In the genomic region with DNA sequence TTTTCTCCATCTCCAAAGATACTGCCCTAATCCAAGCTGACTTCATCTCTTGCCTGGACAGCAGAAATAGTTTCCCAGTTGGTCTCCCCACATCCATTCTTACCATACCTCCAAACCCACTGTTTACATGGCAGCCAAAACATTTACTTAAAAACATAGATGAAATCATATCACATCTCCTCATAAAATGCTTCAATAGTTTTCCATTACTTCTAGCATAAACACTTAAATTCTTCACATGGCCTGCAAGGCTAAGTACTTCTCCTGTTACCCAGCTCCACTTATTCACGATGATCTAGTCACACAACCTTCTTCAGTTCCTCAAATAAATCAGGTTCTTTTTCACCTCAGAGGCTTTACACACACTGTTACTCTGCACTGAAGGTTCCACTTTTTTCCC, we compare ENCODE assay signal across 14 cellular contexts.
DNase-seq lines count a peak whose midpoint lies in the region; ATAC-seq and TF ChIP-seq lines count a peak whose summit lies in the region.
"Had no signal": no experiment of that assay in that cellular context is flagged by ENCODE, and none has a peak within 500 bp of the region (broad histone marks: within the 10 kb centered on the region; RNA-seq: fewer than 3 reads in every experiment).

No MANE protein-coding gene starts in this region.

- H3K4me1 ChIP-seq in H9 (ENCODE audit: insufficient read depth, low read length) = no peaks in the 10 kb centered on the region
- H3K4me1 ChIP-seq: Peyer's patch had no signal

- H3K14ac ChIP-seq in H9 (ENCODE audit: insufficient read depth, low read length) = no peak overlapping the region

- H3K4me3 ChIP-seq in MG63 = no peak overlapping the region
- H3K4me3 ChIP-seq: BLaER1, Peyer's patch had no signal

- peak; percentile 33 for ATAC-seq in GM18867 (IDR thresholded peaks at IDR 0.05; ENCODE audit: unreplicated experiment)

- no peaks in the 10 kb centered on the region for H4K20me1 ChIP-seq in H9 (ENCODE audit: control insufficient read depth, insufficient read depth, insufficient read length)
- H4K20me1 ChIP-seq: BLaER1 had no signal

- no peak overlapping the region for H3K4ac ChIP-seq in H9 (ENCODE audit: low read depth, low read length)

- H3K18ac ChIP-seq in H9 (ENCODE audit: insufficient read length, low read depth, low read length) = no peak overlapping the region

- TF ChIP-seq CTCF in H9 (conservative IDR thresholded peaks at IDR 0.05) (no peak), RWPE1 (conservative IDR thresholded peaks at IDR 0.05; ENCODE audit: low read depth) (no peak)

- WGBS in H9 (ENCODE audit: extremely low coverage, insufficient read length, low lambda C conversion rate) = no CpG with 5 or more reads among the region's 1 CpG

- CTCF ChIA-PET in RWPE1 (lab: Yijun Ruan, JAX) = no interaction called here

- no peak overlapping the region for H4K5ac ChIP-seq in H9 (ENCODE audit: insufficient read length, low read depth, low read length)

- no peaks in the 10 kb centered on the region for H3K79me2 ChIP-seq in H9 (ENCODE audit: insufficient read depth, low read length)

- H2BK15ac ChIP-seq in H9 (ENCODE audit: low read depth, low read length) = no peak overlapping the region

- H2BK120ac ChIP-seq in H9 (ENCODE audit: low read depth, low read length, poor library complexity, severe bottlenecking) = no peak overlapping the region

- H3K9me3 ChIP-seq in MG63 (0 out of 2 replicates have a peak, but pooled peaks cover 4% of the 10 kb centered on the region), H9 (ENCODE audit: control insufficient read depth, low read depth, low read length) (no peaks in the 10 kb centered on the region)
- H3K9me3 ChIP-seq: BLaER1, Peyer's patch had no signal

- no peaks in the 10 kb centered on the region for H3K9me3 Mint-ChIP-seq in H9

- H2BK20ac ChIP-seq in H9 (ENCODE audit: low read depth, low read length, poor library complexity, severe bottlenecking) = no peak overlapping the region

- no peak overlapping the region for H3K56ac ChIP-seq in H9 (ENCODE audit: insufficient read length, low read depth, low read length)

- H4K91ac ChIP-seq in H9 (ENCODE audit: insufficient read length, low read depth, low read length) = no peak overlapping the region

- POLR2A ChIA-PET in RWPE1 (lab: Yijun Ruan, JAX; ENCODE audit: low non-redundant PET) = interaction anchor here (0.7 kb wide), 1 partner anchor 55 kb away, joined by 3 read pairs; no protein-coding TSS in a partner anchor

- no peak overlapping the region for H3K4me2 ChIP-seq in H9 (ENCODE audit: insufficient read depth, insufficient read length, low read length)
- H3K4me2 ChIP-seq: BLaER1 had no signal

- no peak overlapping the region for H2AFZ ChIP-seq in H9 (ENCODE audit: low read length)

- H4K8ac ChIP-seq in H9 (replicated peaks; ENCODE audit: insufficient read length, low read depth, low read length) = no peak overlapping the region

- H3K27me3 ChIP-seq in MG63 (no peaks in the 10 kb centered on the region), H9 (ENCODE audit: insufficient read depth, low read length) (no peaks in the 10 kb centered on the region)
- H3K27me3 ChIP-seq: BLaER1, Peyer's patch had no signal

- H3K9ac ChIP-seq in H9 (ENCODE audit: extremely low read depth, insufficient read length, low read length) = no peak overlapping the region
- H3K9ac ChIP-seq: BLaER1 had no signal

- no peaks in the 10 kb centered on the region for H3K79me1 ChIP-seq in H9 (ENCODE audit: insufficient read depth, low read depth, low read length, poor library complexity, severe bottlenecking)

- no peak overlapping the region for H2AK5ac ChIP-seq in H9 (ENCODE audit: insufficient read length, low read length)

- no peak overlapping the region for H3K23ac ChIP-seq in H9 (ENCODE audit: insufficient read length, low read depth, low read length)

- no peak overlapping the region for H3K27ac Mint-ChIP-seq in H9
- H3K27ac Mint-ChIP-seq: CD8-positive, alpha-beta memory T cell; T-helper 1 cell treated with Interleukin-12 subunit alpha and Interleukin-12 subunit beta and Interleukin-4 antibody, amounts not matched to agents 30 μg/mL and 1 μg/mL, for 36 hours had no signal

- no peak overlapping the region for H3T11ph ChIP-seq in H9 (ENCODE audit: low read length)

- H3K27me3 Mint-ChIP-seq in H9 (ENCODE audit: low read depth) = no peaks in the 10 kb centered on the region

- no peaks in the 10 kb centered on the region for H3K23me2 ChIP-seq in H9 (ENCODE audit: insufficient read length, low read depth, low read length, poor library complexity, severe bottlenecking)

- no peaks in the 10 kb centered on the region for H3K36me3 Mint-ChIP-seq in H9 (ENCODE audit: insufficient read depth in 1 of 3, low read depth in 3 of 3)
- H3K36me3 Mint-ChIP-seq: CD8-positive, alpha-beta memory T cell had no signal

- DNase-seq in MG63 (peak; percentile 47), fibroblast of gingiva (ENCODE audit: low read depth) (peak; percentile 40), H9 (no peak), RWPE1 (ENCODE audit: low spot score) (no peak), Ammon's horn (ENCODE audit: low spot score) (no peak), putamen (ENCODE audit: low spot score) (no peak)
- DNase-seq: CD8-positive, alpha-beta memory T cell; NCI-H1048; NCI-H1694; Peyer's patch; SHP77 treated with DMSO at 0.1 percent for 48 hours had no signal

- no peak overlapping the region for H3K4me3 Mint-ChIP-seq in H9
- H3K4me3 Mint-ChIP-seq: CD8-positive, alpha-beta memory T cell; T-helper 1 cell treated with Interleukin-12 subunit alpha and Interleukin-12 subunit beta and Interleukin-4 antibody, amounts not matched to agents 30 μg/mL and 1 μg/mL, for 36 hours had no signal

- no peak overlapping the region for H2BK12ac ChIP-seq in H9 (ENCODE audit: insufficient read length, low read depth, low read length)

- no peak overlapping the region for H2BK5ac ChIP-seq in H9 (ENCODE audit: insufficient read length, low read length)

- no peaks in the 10 kb centered on the region for H3K36me3 ChIP-seq in MG63
- H3K36me3 ChIP-seq: BLaER1, Peyer's patch had no signal

- H3K27ac ChIP-seq in H9 (ENCODE audit: insufficient read length, low read depth, low read length) (no peak overlapping the region), RWPE1 (no peak overlapping the region)
- H3K27ac ChIP-seq: BLaER1, Peyer's patch had no signal

- peaks cover 3 to 8% of the 10 kb centered on the region in 2 experiments; a peak in 2 of 4 replicates for H3K4me1 Mint-ChIP-seq in H9

Comparison
In these comparisons a context has a peak if more than half of its experiments do, and no peak if none do; other contexts are left out.
1. DNase-seq: peak in MG63 (single experiment) and fibroblast of gingiva (single experiment); none in H9 (single experiment), RWPE1 (single experiment), Ammon's horn (single experiment) and putamen (single experiment).